1 cellular context compared by ENCODE assay signal in genomic region chr2:18762667-18763066, GRCh38.
A peak's percentile ranks its signal among the peaks of the same experiment; 100 is the strongest.
TF ChIP-seq lines count a peak whose summit lies in the region.

No MANE protein-coding gene starts in this region.

TF ChIP-seq in HepG2, 621 proteins besides CTCF, POLR2A, EP300 and RAD21 (continued from another document):
- TF ChIP-seq ZNF609 (CRISPR knock-in tag; IDR thresholded peaks at IDR 0.05; ENCODE audit: borderline replicate concordance) = peak; percentile 50; the same call in 1 of the 2 replicates
- TF ChIP-seq ZNF75D (CRISPR knock-in tag; IDR thresholded peaks at IDR 0.05; ENCODE audit: borderline replicate concordance) = no peak
- no peak for TF ChIP-seq YEATS4 (CRISPR knock-in tag; IDR thresholded peaks at IDR 0.05; ENCODE audit: borderline replicate concordance)
- no peak for TF ChIP-seq ZNF780A (CRISPR knock-in tag; IDR thresholded peaks at IDR 0.05)
- TF ChIP-seq ZMYM4 (CRISPR knock-in tag; IDR thresholded peaks at IDR 0.05) = no peak
- TF ChIP-seq ZBTB33 (CRISPR knock-in tag; IDR thresholded peaks at IDR 0.05) = no peak
- no peak for TF ChIP-seq GLMP (CRISPR knock-in tag; IDR thresholded peaks at IDR 0.05; ENCODE audit: borderline replicate concordance)
- TF ChIP-seq HHEX (CRISPR knock-in tag; IDR thresholded peaks at IDR 0.05) = peak; percentile 45; the same call in 1 of the 2 replicates
- TF ChIP-seq TARDBP (CRISPR knock-in tag; IDR thresholded peaks at IDR 0.05) = no peak
- TF ChIP-seq TSC22D2 (CRISPR knock-in tag; IDR thresholded peaks at IDR 0.05; ENCODE audit: borderline replicate concordance) = no peak
